18 cellular contexts compared by ENCODE assay signal in the genomic region with DNA sequence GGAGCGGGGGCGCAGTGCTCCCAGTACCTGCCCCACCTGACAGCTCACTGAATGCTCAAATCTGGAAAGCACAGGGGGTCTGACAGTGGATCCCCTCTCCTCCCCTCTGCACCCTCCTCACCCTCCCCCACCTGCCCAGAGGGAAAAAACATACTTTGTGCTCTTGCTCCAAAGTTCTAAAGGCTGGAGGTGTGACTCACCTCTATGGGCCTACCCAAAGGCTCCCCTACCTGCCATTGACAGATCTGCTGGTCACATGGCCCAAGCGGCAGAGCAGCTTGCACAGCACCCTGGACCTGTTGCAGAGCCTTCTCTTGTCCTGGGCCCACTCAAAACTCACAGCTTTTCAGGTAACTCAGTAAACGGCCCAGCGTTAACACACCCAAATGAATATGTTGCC. TPM values are rescaled to one million over a fixed set of nuclear protein-coding genes. Genes with fewer than 3 reads are reported as not detected.
A peak's percentile ranks its signal among the peaks of the same experiment; 100 is the strongest.
DNase-seq lines count a peak whose midpoint lies in the region; ATAC-seq, FAIRE-seq and TF ChIP-seq lines count a peak whose summit lies in the region.
"Had no signal": no experiment of that assay in that cellular context is flagged by ENCODE, and none has a peak within 500 bp of the region (broad histone marks: within the 10 kb centered on the region; RNA-seq: fewer than 3 reads in every experiment).

No MANE protein-coding gene starts in this region.

- intact Hi-C loops in HepG2 (cut with micrococcal nuclease; ENCODE audit: unreplicated experiment) (no loop called here), right lobe of liver (cut with DNase I) (no loop called here), upper lobe of right lung (cut with DNase I) (no loop called here)

- BruUV-seq in HepG2 (replicated peaks; lab: Mats Ljungman, UMichigan) = no TSS peak

- FAIRE-seq in HepG2 (lab: Jason Lieb, UNC) = no peak
- FAIRE-seq: GM18507 had no signal

- H3K9me3 Mint-ChIP-seq in activated naive CD8-positive, alpha-beta T cell treated with anti-CD3 and anti-CD28 coated beads for 36 hours = peaks cover 3% of the 10 kb centered on the region
- H3K9me3 Mint-ChIP-seq in memory B cell = peaks cover 2% of the 10 kb centered on the region

- CTCF ChIA-PET in HepG2 (lab: Yijun Ruan, JAX; ENCODE audit: low intra/inter-chr PET ratio, low total read pairs) = no interaction called here

- TF ChIP-seq EP300 in HepG2 (IDR thresholded peaks at IDR 0.05; ENCODE audit: low read depth in 2 of 2, low read length in 2 of 2) = no peak
- TF ChIP-seq EP300 in HepG2 (CRISPR knock-in tag; IDR thresholded peaks at IDR 0.05; ENCODE audit: borderline replicate concordance) = no peak

- H3K9me3 ChIP-seq in HepG2 (ENCODE audit: low read length) (peaks cover 1% of the 10 kb centered on the region; the same call in 1 of the 2 replicates), right lobe of liver (no peaks in the 10 kb centered on the region), upper lobe of right lung (no peaks in the 10 kb centered on the region), smooth muscle cell (replicated peaks; ENCODE audit: low read depth) (no peaks in the 10 kb centered on the region)

- no peak overlapping the region for H3K9ac ChIP-seq in HepG2 (ENCODE audit: insufficient read depth, low read depth, low read length)
- no peak overlapping the region for H3K9ac ChIP-seq in smooth muscle cell (ENCODE audit: low read depth)
- H3K9ac ChIP-seq: KMS-11 had no signal

- DNase-seq in HepG2 (ENCODE audit: low spot score) (no peak), right lobe of liver (no peak), memory B cell (ENCODE audit: low spot score in 2 of 2) (no peak), upper lobe of right lung (no peak), LoVo (ENCODE audit: low spot score) (no peak), smooth muscle cell (lab: John Stamatoyannopoulos, UW; ENCODE audit: unreplicated experiment) (no peak), HPDE6-E6E7 (ENCODE audit: extremely low spot score) (no peak)
- no peak for DNase-seq in activated naive CD8-positive, alpha-beta T cell treated with anti-CD3 and anti-CD28 coated beads for 36 hours
- DNase-seq: activated B cell treated with CpG ODN at 0.5 μM for 24 hours, anterior cingulate cortex, DMS79 treated with DMSO at 0.1 percent for 48 hours, heart right ventricle, mesenchymal stem cell, NCI-H524 treated with DMSO at 0.1 percent for 48 hours, SIG-M5 had no signal

- H3K36me3 Mint-ChIP-seq in activated naive CD8-positive, alpha-beta T cell treated with anti-CD3 and anti-CD28 coated beads for 36 hours = peaks cover 25% of the 10 kb centered on the region
- no peaks in the 10 kb centered on the region for H3K36me3 Mint-ChIP-seq in memory B cell

- TF ChIP-seq CTCF in HepG2 (CRISPR knock-in tag; IDR thresholded peaks at IDR 0.05) (no peak), right lobe of liver (IDR thresholded peaks at IDR 0.05) (no peak), upper lobe of right lung (IDR thresholded peaks at IDR 0.05) (no peak), smooth muscle cell (IDR thresholded peaks at IDR 0.05; ENCODE audit: borderline replicate concordance, insufficient read depth, poor library complexity, severe bottlenecking) (no peak)

- no peaks in the 10 kb centered on the region for H3K27me3 ChIP-seq in HepG2 (ENCODE audit: control insufficient read depth in 1 of 2, insufficient read depth in 2 of 2, low read length in 2 of 2)
- no peaks in the 10 kb centered on the region for H3K27me3 ChIP-seq in right lobe of liver
- H3K27me3 ChIP-seq in upper lobe of right lung = no peaks in the 10 kb centered on the region
- H3K27me3 ChIP-seq in smooth muscle cell (ENCODE audit: low read depth) = no peaks in the 10 kb centered on the region
- H3K27me3 ChIP-seq: heart right ventricle, right atrium auricular region had no signal

- H3K79me2 ChIP-seq in HepG2 (ENCODE audit: insufficient read depth, low read length) (no peaks in the 10 kb centered on the region), smooth muscle cell (ENCODE audit: low read depth) (no peaks in the 10 kb centered on the region)

- no peak overlapping the region for H3K4me2 ChIP-seq in HepG2 (ENCODE audit: low read depth, low read length)
- H3K4me2 ChIP-seq in smooth muscle cell = no peak overlapping the region
- H3K4me2 ChIP-seq: KMS-11 had no signal

- H3K27ac Mint-ChIP-seq in activated naive CD8-positive, alpha-beta T cell treated with anti-CD3 and anti-CD28 coated beads for 36 hours = peak overlapping the region; percentile 56
- H3K27ac Mint-ChIP-seq in memory B cell = no peak overlapping the region
- H3K27ac Mint-ChIP-seq: activated B cell treated with CpG ODN at 0.5 μM for 24 hours had no signal

- H3K4me1 Mint-ChIP-seq in activated naive CD8-positive, alpha-beta T cell treated with anti-CD3 and anti-CD28 coated beads for 36 hours = peaks cover 10% of the 10 kb centered on the region
- peaks cover 6% of the 10 kb centered on the region for H3K4me1 Mint-ChIP-seq in memory B cell

- TF ChIP-seq POLR2A in HepG2 (IDR thresholded peaks at IDR 0.05; ENCODE audit: insufficient read depth in 1 of 2, low read depth in 2 of 2, low read length in 2 of 2) (no peak), right lobe of liver (IDR thresholded peaks at IDR 0.05) (no peak)

- H3K4me3 Mint-ChIP-seq in activated naive CD8-positive, alpha-beta T cell treated with anti-CD3 and anti-CD28 coated beads for 36 hours = no peak overlapping the region
- no peak overlapping the region for H3K4me3 Mint-ChIP-seq in memory B cell
- H3K4me3 Mint-ChIP-seq: activated B cell treated with CpG ODN at 0.5 μM for 24 hours had no signal

- H3K36me3 ChIP-seq in HepG2 (replicated peaks in 1 of 2; ENCODE audit: control insufficient read depth in 1 of 2, insufficient read depth in 2 of 2, low read length in 2 of 2) (0 out of 5 replicates have a peak, but pooled peaks cover 0 to under 1% of the 10 kb centered on the region in 2 experiments), right lobe of liver (no peaks in the 10 kb centered on the region), upper lobe of right lung (no peaks in the 10 kb centered on the region), smooth muscle cell (ENCODE audit: low read depth) (peaks cover 6% of the 10 kb centered on the region)
- H3K36me3 ChIP-seq: right atrium auricular region had no signal

- H3K27ac ChIP-seq in HepG2 (ENCODE audit: extremely low read length, insufficient read depth, low read length) (no peak overlapping the region), right lobe of liver (no peak overlapping the region), upper lobe of right lung (no peak overlapping the region), smooth muscle cell (ENCODE audit: low read depth) (no peak overlapping the region)
- H3K27ac ChIP-seq: heart right ventricle, KMS-11, right atrium auricular region had no signal

- no peak overlapping the region for H2AFZ ChIP-seq in HepG2 (ENCODE audit: low read length)
- H2AFZ ChIP-seq in smooth muscle cell (ENCODE audit: low read depth) = no peak overlapping the region

- ATAC-seq in HepG2 = peak; percentile 46
- no peak for ATAC-seq in right lobe of liver
- peak; percentile 32 for ATAC-seq in memory B cell (ENCODE audit: low read depth)
- ATAC-seq in upper lobe of right lung = peak; percentile 12

- H3K27me3 Mint-ChIP-seq in activated naive CD8-positive, alpha-beta T cell treated with anti-CD3 and anti-CD28 coated beads for 36 hours = no peaks in the 10 kb centered on the region
- no peaks in the 10 kb centered on the region for H3K27me3 Mint-ChIP-seq in memory B cell
- H3K27me3 Mint-ChIP-seq: activated B cell treated with CpG ODN at 0.5 μM for 24 hours had no signal

- H3K4me3 ChIP-seq in HepG2 (replicated peaks in 1 of 3; ENCODE audit: insufficient read depth in 1 of 3, low read depth in 2 of 3, low read length in 3 of 3) (no peak overlapping the region), right lobe of liver (no peak overlapping the region), upper lobe of right lung (no peak overlapping the region), smooth muscle cell (no peak overlapping the region)
- H3K4me3 ChIP-seq: heart right ventricle, right atrium auricular region had no signal

- H3K4me1 ChIP-seq in HepG2 (ENCODE audit: insufficient read depth, low read length) = peaks cover 9% of the 10 kb centered on the region; the same call in 1 of the 2 replicates
- no peaks in the 10 kb centered on the region for H3K4me1 ChIP-seq in right lobe of liver
- H3K4me1 ChIP-seq in upper lobe of right lung = no peaks in the 10 kb centered on the region
- H3K4me1 ChIP-seq in smooth muscle cell (ENCODE audit: low read depth) = no peaks in the 10 kb centered on the region
- H3K4me1 ChIP-seq: heart right ventricle, right atrium auricular region had no signal

- in situ Hi-C loops in HepG2 (cut with HindIII; ENCODE audit: extremely low pct_ligation_motif_present, low pct_unique_long_range_greater_than_20kb) = no loop called here

- 70% methylated on average over 3 of the region's 5 CpGs for WGBS in HepG2 (ENCODE audit: low lambda C conversion rate)
- WGBS in right lobe of liver (ENCODE audit: insufficient coverage, low coverage, low lambda C conversion rate, missing lambda C conversion rate) = 100% methylated on average over 1 of the region's 5 CpGs
- WGBS in smooth muscle cell (ENCODE audit: low lambda C conversion rate) = 67% methylated on average over 5 of the region's 5 CpGs

- POLR2A ChIA-PET in HepG2 (lab: Yijun Ruan, JAX) = no interaction called here

- no peak for TF ChIP-seq RAD21 in HepG2 (CRISPR knock-in tag; IDR thresholded peaks at IDR 0.05)

- H4K20me1 ChIP-seq in HepG2 (ENCODE audit: insufficient read depth, low read length) (no peaks in the 10 kb centered on the region), smooth muscle cell (ENCODE audit: low read depth) (no peaks in the 10 kb centered on the region)

- no peaks in the 10 kb centered on the region for H3F3A ChIP-seq in smooth muscle cell (ENCODE audit: low read depth)

RNA-seq across cellular contexts. Expression of a gene that starts 55.7 kb away (rescaled TPM):
- 43.4 and 63.3 TPM in 2 replicates for total RNA-seq in HepG2 (2016; rRNA removed; fragmentation: Illumina TruSeq; extraction: Trizol)
- 11.6 and 14.5 TPM in 2 replicates for total RNA-seq in HepG2 (2016; cell fraction: cytosol; rRNA removed; fragmentation: Illumina TruSeq; extraction: Trizol; ENCODE audit: low read depth)
- total RNA-seq in HepG2 (2016; cell fraction: insoluble cytoplasmic fraction; rRNA removed; fragmentation: Illumina TruSeq; extraction: Trizol) = 47.0 and 64.0 TPM in 2 replicates
- total RNA-seq in HepG2 (2016; cell fraction: membrane; rRNA removed; fragmentation: Illumina TruSeq; extraction: Trizol) = 23.6 and 26.8 TPM in 2 replicates
- 27.5 and 30.7 TPM in 2 replicates for total RNA-seq in HepG2 (2016; cell fraction: nucleus; rRNA removed; fragmentation: Illumina TruSeq; extraction: Trizol)
- polyA plus RNA-seq in HepG2 (2011; rRNA removed) = 11.7 and 15.1 TPM in 2 replicates
- 7.7 and 10.1 TPM in 2 replicates for polyA plus RNA-seq in HepG2 (2011; cell fraction: cytosol; rRNA removed)
- 5.4 and 8.1 TPM in 2 replicates for polyA plus RNA-seq in HepG2 (2011; cell fraction: nucleus; rRNA removed)
- polyA plus RNA-seq in HepG2 (2012) = 21.7 and 29.2 TPM in 2 replicates
- 5.4 and 6.0 TPM in 2 replicates for polyA plus RNA-seq in HepG2 (2016; cell fraction: cytosol; fragmentation: Illumina TruSeq; extraction: Trizol; ENCODE audit: low read depth)
- polyA plus RNA-seq in HepG2 (2016; cell fraction: insoluble cytoplasmic fraction; fragmentation: Illumina TruSeq; extraction: Trizol; ENCODE audit: low read depth) = 54.5 and 59.4 TPM in 2 replicates
- 12.4 and 14.9 TPM in 2 replicates for polyA plus RNA-seq in HepG2 (2016; cell fraction: membrane; fragmentation: Illumina TruSeq; extraction: Trizol; ENCODE audit: low read depth)
- 30.0 and 30.6 TPM in 2 replicates for polyA plus RNA-seq in HepG2 (2016; cell fraction: nucleus; fragmentation: Illumina TruSeq; extraction: Trizol; ENCODE audit: insufficient read depth, low read depth)
- 6.8 and 9.4 TPM in 2 replicates for polyA minus RNA-seq in HepG2 (2011; rRNA and poly(A)+ RNA removed; ENCODE audit: low replicate concordance)
- polyA minus RNA-seq in HepG2 (2011; cell fraction: cytosol; rRNA and poly(A)+ RNA removed) = 14.9 and 15.1 TPM in 2 replicates
- 27.2 and 30.6 TPM in 2 replicates for polyA minus RNA-seq in HepG2 (2011; cell fraction: nucleus; rRNA and poly(A)+ RNA removed)
- total RNA-seq in right lobe of liver = 10 to 100 TPM in 5 of 6 experiments, 1 to 10 TPM in 1; 9.8 to 16.1 (median 14.5) TPM
- total RNA-seq in activated naive CD8-positive, alpha-beta T cell treated with anti-CD3 and anti-CD28 coated beads for 36 hours = 10 to 100 TPM; 66.1 to 67.8 TPM
- 34.2 TPM for total RNA-seq in upper lobe of right lung
- total RNA-seq in smooth muscle cell = 35.1 and 44.1 TPM in 2 replicates
- polyA plus RNA-seq in smooth muscle cell = 13.8 and 18.9 TPM in 2 replicates

Comparison
In these comparisons a context has a peak if more than half of its experiments do, and no peak if none do; other contexts are left out.
1. ATAC-seq: peak in HepG2 (single experiment), memory B cell (single experiment) and upper lobe of right lung (single experiment); none in right lobe of liver (0 of 4).